8 cellular contexts compared by ENCODE assay signal in genomic region chr7:45574521-45575500, GRCh38. TPM values are rescaled to one million over a fixed set of nuclear protein-coding genes. Genes with fewer than 3 reads are reported as not detected.
DNase-seq lines count a peak whose midpoint lies in the region; ATAC-seq and TF ChIP-seq lines count a peak whose summit lies in the region.

No MANE protein-coding gene starts in this region.

- intact Hi-C loops in Caco-2 (cut with micrococcal nuclease; ENCODE audit: unreplicated experiment), result no loop called here

- H4K20me1 ChIP-seq in OCI-LY3 (ENCODE audit: insufficient read depth, low read length), result no peaks in the 10 kb centered on the region; the same call in 1 of the 2 replicates

- TF ChIP-seq CTCF in Caco-2 (IDR thresholded peaks at IDR 0.05; ENCODE audit: insufficient read depth in 1 of 2, low read depth in 1 of 2, low read length in 1 of 2, severe bottlenecking in 1 of 2, unreplicated experiment in 1 of 2) (no peak), GM20000 (IDR thresholded peaks at IDR 0.05; ENCODE audit: extremely low read depth, missing control alignments) (no peak), OCI-LY3 (IDR thresholded peaks at IDR 0.05; ENCODE audit: low read depth, low read length) (0 out of 2 replicates have a peak, but pooled peaks have one; percentile 6), endothelial cell (IDR thresholded peaks at IDR 0.05; ENCODE audit: unreplicated experiment) (no peak)

- no peak for ATAC-seq in HG03159 (IDR thresholded peaks at IDR 0.05; ENCODE audit: unreplicated experiment)
- no peak for ATAC-seq in GM18519 (IDR thresholded peaks at IDR 0.05; ENCODE audit: low FRiP score, unreplicated experiment)

- peak overlapping the region; percentile 68 for H3K9ac ChIP-seq in OCI-LY3 (ENCODE audit: low read length)

- H3K9me3 Mint-ChIP-seq in Caco-2 (ENCODE audit: unreplicated experiment) (no peaks in the 10 kb centered on the region), endothelial cell (ENCODE audit: unreplicated experiment) (no peaks in the 10 kb centered on the region)

- H3K27ac Mint-ChIP-seq in Caco-2 (ENCODE audit: unreplicated experiment) (no peak overlapping the region), endothelial cell (ENCODE audit: unreplicated experiment) (no peak overlapping the region)

- POLR2A ChIA-PET in Caco-2 (lab: Charles Lee), result no interaction called here

- no peaks in the 10 kb centered on the region for H3K4me1 ChIP-seq in Caco-2
- H3K4me1 ChIP-seq in OCI-LY3 (ENCODE audit: low read length), result peaks cover 11% of the 10 kb centered on the region; the same call in 1 of the 2 replicates
- H3K4me1 ChIP-seq in mesodermal cell (ENCODE audit: control insufficient read depth, insufficient read depth, low read length, poor library complexity, severe bottlenecking), result no peaks in the 10 kb centered on the region

- H3K27me3 ChIP-seq in Caco-2 (replicated peaks; ENCODE audit: control insufficient read depth, insufficient read depth, low read length), result no peaks in the 10 kb centered on the region; the same call in 1 of the 2 replicates
- H3K27me3 ChIP-seq in OCI-LY3 (ENCODE audit: low read depth, low read length), result peaks cover 7% of the 10 kb centered on the region; the same call in 1 of the 2 replicates

- H3K4me3 ChIP-seq in Caco-2 (ENCODE audit: low read depth, low read length) (peak overlapping the region; percentile 44), OCI-LY3 (ENCODE audit: low read length) (peak overlapping the region; percentile 86), mesodermal cell (ENCODE audit: extremely low read depth, insufficient read depth, low read length, poor library complexity, severe bottlenecking) (peak overlapping the region; percentile 50)

- H3K36me3 Mint-ChIP-seq in Caco-2 (ENCODE audit: insufficient read depth, unreplicated experiment), result peaks cover 6% of the 10 kb centered on the region
- H3K36me3 Mint-ChIP-seq in endothelial cell (ENCODE audit: low read depth, unreplicated experiment), result no peaks in the 10 kb centered on the region

- peak; percentile 28 to 61 for DNase-seq in Caco-2
- peak; percentile 78 for DNase-seq in GM20000 (ENCODE audit: low spot score)
- peak; percentile 61 for DNase-seq in endothelial cell (ENCODE audit: low spot score)
- no peak for DNase-seq in stimulated activated CD4-positive, alpha-beta T cell treated with anti-CD3 and anti-CD28 coated beads, Interleukin-2, amount 100 ng/mL, for 48 hours

- CTCF ChIA-PET in Caco-2 (lab: Charles Lee), result no interaction called here

- H2AFZ ChIP-seq in OCI-LY3 (ENCODE audit: low read depth, low read length), result 0 out of 2 replicates have a peak overlapping the region, but pooled peaks have one; percentile 26

- H3K4me3 Mint-ChIP-seq in Caco-2 (ENCODE audit: unreplicated experiment) (peak overlapping the region; percentile 57), endothelial cell (ENCODE audit: unreplicated experiment) (peak overlapping the region; percentile 92)

- H3K27ac ChIP-seq in OCI-LY3 (ENCODE audit: low read length) (no peak overlapping the region), mesodermal cell (ENCODE audit: low read depth, low read length, severe bottlenecking) (no peak overlapping the region)

- H3K36me3 ChIP-seq in Caco-2 (ENCODE audit: control insufficient read depth, insufficient read depth, low read length) (no peaks in the 10 kb centered on the region), OCI-LY3 (replicated peaks; ENCODE audit: low read depth, low read length) (no peaks in the 10 kb centered on the region), mesodermal cell (ENCODE audit: control insufficient read depth, insufficient read depth, low read length) (no peaks in the 10 kb centered on the region)

- BruUV-seq in Caco-2 (replicated peaks; lab: Mats Ljungman, UMichigan), result no TSS peak

- H3K9me3 ChIP-seq in Caco-2 (no peaks in the 10 kb centered on the region), OCI-LY3 (ENCODE audit: insufficient read depth, low read length) (no peaks in the 10 kb centered on the region), mesodermal cell (ENCODE audit: control insufficient read depth, low read length) (no peaks in the 10 kb centered on the region)

- WGBS in mesodermal cell (ENCODE audit: insufficient coverage in 2 of 2), 2 experiments, result 1% methylated on average over 54 to 78 of the region's 104 CpGs

- H3K4me2 ChIP-seq in OCI-LY3 (ENCODE audit: low read length), result peak overlapping the region; percentile 97

- peaks cover 22% of the 10 kb centered on the region for H3K27me3 Mint-ChIP-seq in Caco-2 (ENCODE audit: insufficient read depth, unreplicated experiment)
- peaks cover 19% of the 10 kb centered on the region for H3K27me3 Mint-ChIP-seq in endothelial cell (ENCODE audit: unreplicated experiment)

- no peaks in the 10 kb centered on the region for H3K4me1 Mint-ChIP-seq in Caco-2 (ENCODE audit: low read depth, unreplicated experiment)
- H3K4me1 Mint-ChIP-seq in endothelial cell (ENCODE audit: unreplicated experiment), result peaks cover 21% of the 10 kb centered on the region

- peaks cover 9% of the 10 kb centered on the region for H3K79me2 ChIP-seq in OCI-LY3 (ENCODE audit: low read length)

RNA-seq across cellular contexts. Expression of gene ADCY1, which starts 0.6 kb away (rescaled TPM):
- total RNA-seq in Caco-2 (2022) (2.9 and 3.6 TPM in 2 replicates), endothelial cell (ENCODE audit: unreplicated experiment) (50.7 TPM)
- polyA plus RNA-seq in mesodermal cell (2013, experiment 1 of 2), result 1.8 TPM
- 2.1 TPM for polyA plus RNA-seq in mesodermal cell (2013, experiment 2 of 2)

Comparison
In these comparisons a context has a peak if more than half of its experiments do, and no peak if none do; other contexts are left out.
1. DNase-seq: peak in Caco-2 (2 of 2), GM20000 (single experiment) and endothelial cell (single experiment); none in stimulated activated CD4-positive, alpha-beta T cell treated with anti-CD3 and anti-CD28 coated beads, Interleukin-2, amount 100 ng/mL, for 48 hours (0 of 2).
2. RNA of gene ADCY1, which starts 0.6 kb away (total RNA-seq): 50.7 TPM in endothelial cell (single experiment); 2.9 to 3.6 TPM in Caco-2; every median in the first group is over 10 times any median in the second.
3. Peak in every context shown above with its lines, with median percentiles within 50 percentile points of each other: H3K4me3 ChIP-seq.